10 cellular contexts compared by ENCODE assay signal in genomic region chr9:121700831-121701419, GRCh38. TPM values are rescaled to one million over a fixed set of nuclear protein-coding genes. Genes with fewer than 3 reads are reported as not detected.
DNase-seq lines count a peak whose midpoint lies in the region; TF ChIP-seq lines count a peak whose summit lies in the region.
"Had no signal": no experiment of that assay in that cellular context is flagged by ENCODE, and none has a peak within 500 bp of the region (broad histone marks: within the 10 kb centered on the region; RNA-seq: fewer than 3 reads in every experiment).

No MANE protein-coding gene starts in this region.

- intact Hi-C loops in transverse colon (cut with DNase I; ENCODE audit: low total_unique reads), result no loop called here

- H3K27me3 Mint-ChIP-seq in endothelial cell (ENCODE audit: unreplicated experiment), result peaks cover 8% of the 10 kb centered on the region

- H3K27me3 ChIP-seq in Peyer's patch (no peaks in the 10 kb centered on the region), mucosa of rectum (ENCODE audit: control insufficient read depth in 2 of 2, insufficient read depth in 2 of 2, low read length in 2 of 2) (no peaks in the 10 kb centered on the region), transverse colon (peaks cover 10% of the 10 kb centered on the region), HAP-1 (ENCODE audit: low read depth) (no peaks in the 10 kb centered on the region)

- in situ Hi-C loops in transverse colon (cut with MboI; ENCODE audit: low pct_ligation_motif_present in 1 of 4, low pct_unique_long_range_greater_than_20kb in 1 of 4, low sequenced_read_pairs in 3 of 4), result no loop called here
- in situ Hi-C loops in HAP-1 (cut with MboI; ENCODE audit: low sequenced_read_pairs), result no loop called here

- WGBS in transverse colon (ENCODE audit: low coverage in 1 of 2), 2 donors, result 73% methylated on average over 26 of the region's 26 CpGs; no CpG with 5 or more reads in 1 of the 2 donors

- H3K27ac Mint-ChIP-seq in endothelial cell (ENCODE audit: unreplicated experiment), result no peak overlapping the region
- H3K27ac Mint-ChIP-seq: activated CD4-positive, alpha-beta T cell treated with anti-CD3 and anti-CD28 coated beads for 36 hours; activated naive CD4-positive, alpha-beta T cell treated with anti-CD3 and anti-CD28 coated beads, Interleukin-2, amount 50 U/mL, for 24 hours had no signal

- H3K9me3 Mint-ChIP-seq in endothelial cell (ENCODE audit: unreplicated experiment), result no peaks in the 10 kb centered on the region
- H3K9me3 Mint-ChIP-seq: activated naive CD4-positive, alpha-beta T cell treated with anti-CD3 and anti-CD28 coated beads, Interleukin-2, amount 50 U/mL, for 24 hours had no signal

- peak overlapping the region; percentile 65 for H3K4me3 Mint-ChIP-seq in endothelial cell (ENCODE audit: unreplicated experiment)
- H3K4me3 Mint-ChIP-seq: activated CD4-positive, alpha-beta T cell treated with anti-CD3 and anti-CD28 coated beads for 36 hours had no signal

- H3K9ac ChIP-seq in mucosa of rectum (ENCODE audit: low read depth in 1 of 2, low read length in 2 of 2), result peak overlapping the region; percentile 8 to 37

- TF ChIP-seq CTCF in Peyer's patch (IDR thresholded peaks at IDR 0.05) (no peak), endothelial cell (IDR thresholded peaks at IDR 0.05; ENCODE audit: unreplicated experiment) (no peak), transverse colon (IDR thresholded peaks at IDR 0.05) (no peak)

- TF ChIP-seq POLR2A in Peyer's patch (IDR thresholded peaks at IDR 0.05), result no peak
- no peak for TF ChIP-seq POLR2A in transverse colon (IDR thresholded peaks at IDR 0.05)

- H3K4me1 ChIP-seq in Peyer's patch (peaks cover 0 to 31% (median 10%) of the 10 kb centered on the region in 4 donors), mucosa of rectum (ENCODE audit: control insufficient read depth in 2 of 2, insufficient read depth in 2 of 2, low read length in 2 of 2) (peaks cover 12 to 16% of the 10 kb centered on the region in 2 donors), transverse colon (peaks cover 9 to 33% (median 20%) of the 10 kb centered on the region in 4 donors), HAP-1 (peaks cover 6% of the 10 kb centered on the region)

- DNase-seq in Peyer's patch (no peak), endothelial cell (ENCODE audit: low spot score) (no peak), transverse colon (no peak), SW480 (ENCODE audit: low spot score) (no peak), HAP-1 (ENCODE audit: low spot score in 2 of 2) (no peak), NCI-H510A (lab: John Stamatoyannopoulos, UW) (no peak)

- H3K36me3 Mint-ChIP-seq in endothelial cell (ENCODE audit: low read depth, unreplicated experiment), result peaks cover 24% of the 10 kb centered on the region
- H3K36me3 Mint-ChIP-seq: activated naive CD4-positive, alpha-beta T cell treated with anti-CD3 and anti-CD28 coated beads, Interleukin-2, amount 50 U/mL, for 24 hours had no signal

- no peak for TF ChIP-seq EP300 in transverse colon (IDR thresholded peaks at IDR 0.05; ENCODE audit: low read depth)

- H3K4me3 ChIP-seq in Peyer's patch (peak overlapping the region in 2 of 4 donors; percentile 52 to 53), mucosa of rectum (ENCODE audit: low read length in 2 of 2) (peak overlapping the region; percentile 33 to 57), transverse colon (peak overlapping the region in 1 of 4 donors; percentile 28), HAP-1 (no peak overlapping the region)
- H3K4me3 ChIP-seq: K562 had no signal

- H3K27ac ChIP-seq in Peyer's patch (peak overlapping the region in 3 of 4 donors; percentile 13 to 57 (median 49)), mucosa of rectum (ENCODE audit: low read depth in 2 of 2, low read length in 2 of 2) (peak overlapping the region; percentile 5 to 43), transverse colon (peak overlapping the region; percentile 56 to 66 (median 59))

- H3K36me3 ChIP-seq in Peyer's patch, result no peaks in the 10 kb centered on the region
- no peaks in the 10 kb centered on the region for H3K36me3 ChIP-seq in mucosa of rectum (ENCODE audit: control insufficient read depth in 2 of 2, insufficient read depth in 2 of 2, low read length in 2 of 2)
- H3K36me3 ChIP-seq in transverse colon, result no peaks in the 10 kb centered on the region
- H3K36me3 ChIP-seq in HAP-1 (replicated peaks), result no peaks in the 10 kb centered on the region

- H3K9me3 ChIP-seq in Peyer's patch (no peaks in the 10 kb centered on the region), mucosa of rectum (ENCODE audit: control insufficient read depth in 2 of 2, low read length in 2 of 2) (no peaks in the 10 kb centered on the region), transverse colon (no peaks in the 10 kb centered on the region), HAP-1 (no peaks in the 10 kb centered on the region)

- H3K4me1 Mint-ChIP-seq in endothelial cell (ENCODE audit: unreplicated experiment), result peaks cover 30% of the 10 kb centered on the region
- H3K4me1 Mint-ChIP-seq: activated CD4-positive, alpha-beta T cell treated with anti-CD3 and anti-CD28 coated beads for 36 hours; activated naive CD4-positive, alpha-beta T cell treated with anti-CD3 and anti-CD28 coated beads, Interleukin-2, amount 50 U/mL, for 24 hours had no signal

RNA-seq across cellular contexts. Expression of gene DAB2IP, which starts 49.5 kb away (rescaled TPM):
- total RNA-seq in Peyer's patch (10 to 100 TPM; 55.2 to 76.0 (median 60.5) TPM), endothelial cell (ENCODE audit: unreplicated experiment) (104 TPM), transverse colon (100 to 1,000 TPM in 1 of 4 donors, 10 to 100 TPM in 3; 84.2 to 159 (median 90.7) TPM)
